Comparison of ENCODE assay signal across 15 cellular contexts in the genomic region with DNA sequence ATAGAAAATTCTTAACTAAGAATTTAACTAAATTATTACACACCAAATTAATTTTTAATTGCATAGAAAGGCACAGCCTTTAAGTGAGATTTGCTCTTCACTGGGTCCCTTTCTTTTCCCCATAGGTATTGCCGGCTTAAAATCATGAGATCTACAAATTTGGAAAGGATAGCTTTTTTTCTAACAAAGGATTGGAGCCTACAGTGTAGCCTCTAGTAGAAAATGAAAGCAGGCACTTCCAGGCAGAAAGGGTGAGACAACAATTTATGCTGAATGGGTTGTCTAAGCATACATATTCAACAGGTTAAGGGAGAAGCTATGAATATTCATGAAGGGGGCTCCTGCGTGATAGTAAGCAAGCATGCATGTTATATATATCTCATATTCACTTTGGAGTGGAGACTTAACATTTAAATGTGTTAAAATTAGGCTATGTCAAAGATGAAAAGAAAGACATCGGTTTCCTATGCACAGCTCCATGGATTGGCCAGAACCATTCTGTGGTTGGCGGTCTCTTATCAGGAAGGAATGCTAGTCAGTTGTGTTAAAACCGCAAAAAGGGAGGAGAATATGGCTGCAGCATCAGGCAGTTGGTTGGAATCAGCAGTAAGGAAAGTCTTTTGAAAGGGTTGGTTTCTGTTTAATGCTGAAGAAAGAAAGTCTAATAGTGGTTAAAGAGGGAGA.
DNase-seq lines count a peak whose midpoint lies in the region; ATAC-seq lines count a peak whose summit lies in the region.
"Had no signal": no experiment of that assay in that cellular context is flagged by ENCODE, and none has a peak within 500 bp of the region (broad histone marks: within the 10 kb centered on the region; RNA-seq: fewer than 3 reads in every experiment).

No MANE protein-coding gene starts in this region.

- peak; percentile 76 to 87 for ATAC-seq in right cardiac atrium
- ATAC-seq in naive thymus-derived CD8-positive, alpha-beta T cell, result no peak

- 34% methylated on average over 5 of the region's 5 CpGs for WGBS in right cardiac atrium

- H3K4me3 Mint-ChIP-seq in naive thymus-derived CD8-positive, alpha-beta T cell, result no peak overlapping the region
- H3K4me3 Mint-ChIP-seq: T-helper 1 cell treated with Interleukin-12 subunit alpha and Interleukin-12 subunit beta and Interleukin-4 antibody, amounts not matched to agents 30 μg/mL and 1 μg/mL, for 36 hours had no signal

- no peaks in the 10 kb centered on the region for H3K9me3 ChIP-seq in right cardiac atrium (ENCODE audit: control insufficient read depth, low read length)

- peaks cover 0 to 15% (median 8%) of the 10 kb centered on the region in 3 donors for H3K36me3 Mint-ChIP-seq in naive thymus-derived CD8-positive, alpha-beta T cell

- intact Hi-C loops in right cardiac atrium (cut with DNase I), result no loop called here

- H3K4me1 ChIP-seq in right cardiac atrium (ENCODE audit: control insufficient read depth, insufficient read depth, low read length), result no peaks in the 10 kb centered on the region

- no peak overlapping the region for H3K27ac Mint-ChIP-seq in naive thymus-derived CD8-positive, alpha-beta T cell
- H3K27ac Mint-ChIP-seq: T-helper 1 cell treated with Interleukin-12 subunit alpha and Interleukin-12 subunit beta and Interleukin-4 antibody, amounts not matched to agents 30 μg/mL and 1 μg/mL, for 36 hours had no signal

- no peak overlapping the region for H3K4me3 ChIP-seq in Jurkat, Clone E6-1 (ENCODE audit: low read length)
- no peak overlapping the region for H3K4me3 ChIP-seq in right cardiac atrium (ENCODE audit: low read length)

- H3K4me1 Mint-ChIP-seq in naive thymus-derived CD8-positive, alpha-beta T cell, result peaks cover 0 to 6% (median 3%) of the 10 kb centered on the region in 4 donors

- H3K27ac ChIP-seq in right cardiac atrium (ENCODE audit: low read length), result no peak overlapping the region
- H3K27ac ChIP-seq: C4-2B had no signal

- POLR2A ChIA-PET in naive thymus-derived CD8-positive, alpha-beta T cell (lab: Charles Lee), result no interaction called here

- H3K27me3 Mint-ChIP-seq in naive thymus-derived CD8-positive, alpha-beta T cell, result peaks cover 0 to 17% (median 6%) of the 10 kb centered on the region in 5 donors

- peak; percentile 55 for DNase-seq in AG20443 (ENCODE audit: low spot score)
- peak; percentile 43 for DNase-seq in Jurkat, Clone E6-1 (ENCODE audit: low read depth, low spot score)
- peak; percentile 40 for DNase-seq in UCSD-AML1 (lab: John Stamatoyannopoulos, UW; ENCODE audit: unreplicated experiment)
- DNase-seq in right cardiac atrium, result peak in 1 of 3 donors; percentile 18
- DNase-seq in NAMALWA (ENCODE audit: low spot score), result no peak
- DNase-seq in naive thymus-derived CD8-positive, alpha-beta T cell, result no peak
- DNase-seq in DMS114 treated with DMSO at 0.1 percent for 48 hours (lab: John Stamatoyannopoulos, UW; ENCODE audit: unreplicated experiment), result no peak
- no peak for DNase-seq in NCI-H1930 (lab: John Stamatoyannopoulos, UW)
- DNase-seq: activated CD8-positive, alpha-beta memory T cell treated with anti-CD3 and anti-CD28 coated beads, Interleukin-2, amount 50 U/mL, for 4 hours; anterior cingulate cortex; KG1; NCI-H748 treated with DMSO at 0.1 percent for 48 hours; trophoblast cell had no signal

- no peaks in the 10 kb centered on the region for H3K27me3 ChIP-seq in right cardiac atrium (ENCODE audit: control insufficient read depth, insufficient read depth)

- H3K9me3 Mint-ChIP-seq in naive thymus-derived CD8-positive, alpha-beta T cell, result peaks cover 5 to 16% (median 12%) of the 10 kb centered on the region in 9 donors
- H3K9me3 Mint-ChIP-seq: T-helper 1 cell treated with Interleukin-12 subunit alpha and Interleukin-12 subunit beta and Interleukin-4 antibody, amounts not matched to agents 30 μg/mL and 1 μg/mL, for 36 hours had no signal

Comparison
In these comparisons a context has a peak if more than half of its experiments do, and no peak if none do; other contexts are left out.
1. DNase-seq: peak in AG20443 (single experiment), Jurkat, Clone E6-1 (single experiment) and UCSD-AML1 (single experiment); none in NAMALWA (single experiment), naive thymus-derived CD8-positive, alpha-beta T cell (0 of 10), DMS114 treated with DMSO at 0.1 percent for 48 hours (single experiment) and NCI-H1930 (0 of 2).
2. ATAC-seq: peak in right cardiac atrium (2 of 2); none in naive thymus-derived CD8-positive, alpha-beta T cell (0 of 2).